ENCODE assay signal across 15 cellular contexts in the genomic region with DNA sequence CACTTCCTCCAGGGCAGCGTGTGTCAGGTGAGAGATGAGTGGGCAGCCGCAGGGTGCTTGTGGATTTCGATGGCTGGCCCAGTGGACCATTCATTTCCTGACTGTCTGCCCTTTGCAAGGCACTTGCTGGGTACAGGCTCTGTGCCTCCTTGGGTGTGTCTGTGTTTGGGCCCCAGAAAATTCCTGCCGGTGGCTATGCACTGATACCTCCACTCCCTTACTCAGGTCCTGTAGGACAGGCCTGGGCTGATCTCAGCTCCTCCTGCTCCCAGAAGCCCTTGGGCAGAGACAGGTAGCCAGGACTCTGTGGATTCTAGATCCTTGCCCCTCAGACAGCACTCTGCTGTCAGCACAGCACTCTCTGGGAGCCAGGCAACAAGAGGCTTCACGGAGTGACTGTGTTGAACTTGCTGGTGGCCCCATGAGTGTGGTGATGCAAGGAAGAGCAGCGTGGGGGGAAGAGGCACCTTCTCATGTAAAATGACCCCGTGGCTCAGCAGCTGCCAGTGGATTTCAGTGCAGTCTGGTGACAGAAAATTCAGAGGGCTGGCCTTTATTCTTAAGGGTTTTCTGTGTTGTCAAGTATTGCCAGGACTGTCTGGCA. TPM values are rescaled to one million over a fixed set of nuclear protein-coding genes. Genes with fewer than 3 reads are reported as not detected.
DNase-seq lines count a peak whose midpoint lies in the region; ATAC-seq, FAIRE-seq and TF ChIP-seq lines count a peak whose summit lies in the region.
"Had no signal": no experiment of that assay in that cellular context is flagged by ENCODE, and none has a peak within 500 bp of the region (broad histone marks: within the 10 kb centered on the region; RNA-seq: fewer than 3 reads in every experiment).

No MANE protein-coding gene starts in this region.

- ATAC-seq in activated T-helper 17 cell treated with anti-CD3 and anti-CD28 coated beads, Interleukin-2, amount 50 U/mL, for 72 hours (replicated peaks) = peak; percentile 28
- no peak for ATAC-seq in naive thymus-derived CD4-positive, alpha-beta T cell
- no peak for ATAC-seq in GM18858 (IDR thresholded peaks at IDR 0.05; ENCODE audit: unreplicated experiment)
- ATAC-seq: right lobe of liver had no signal

- H3K9me3 ChIP-seq in naive thymus-derived CD4-positive, alpha-beta T cell (ENCODE audit: control insufficient read depth in 2 of 3, low read length in 3 of 3) = no peaks in the 10 kb centered on the region
- H3K9me3 ChIP-seq in WERI-Rb-1 (ENCODE audit: severe bottlenecking) = no peaks in the 10 kb centered on the region
- H3K9me3 ChIP-seq: right lobe of liver had no signal

- peaks cover 31% of the 10 kb centered on the region for H3K4me1 Mint-ChIP-seq in activated T-helper 17 cell treated with anti-CD3 and anti-CD28 coated beads, Interleukin-2, amount 50 U/mL, for 72 hours
- H3K4me1 Mint-ChIP-seq in naive thymus-derived CD4-positive, alpha-beta T cell = peaks cover 19 to 66% (median 33%) of the 10 kb centered on the region in 7 donors

- FAIRE-seq in HTR-8/SVneo (lab: Jason Lieb, UNC) = peak; percentile 71
- FAIRE-seq: endometrium had no signal

- H3K27ac ChIP-seq in naive thymus-derived CD4-positive, alpha-beta T cell (ENCODE audit: low read depth, low read length) = no peak overlapping the region
- no peak overlapping the region for H3K27ac ChIP-seq in WERI-Rb-1
- H3K27ac ChIP-seq: right lobe of liver had no signal

- H3K4me3 ChIP-seq in naive thymus-derived CD4-positive, alpha-beta T cell (ENCODE audit: low read length) = no peak overlapping the region
- no peak overlapping the region for H3K4me3 ChIP-seq in WERI-Rb-1 (ENCODE audit: low read depth, low read length)
- H3K4me3 ChIP-seq: right lobe of liver had no signal

- peak; percentile 39 for DNase-seq in COLO668 (lab: John Stamatoyannopoulos, UW; ENCODE audit: unreplicated experiment)
- no peak for DNase-seq in HTR-8/SVneo (ENCODE audit: insufficient read length, low spot score)
- no peak for DNase-seq in naive thymus-derived CD4-positive, alpha-beta T cell
- DNase-seq in WERI-Rb-1 = no peak
- no peak for DNase-seq in HuH-7.5 (ENCODE audit: low spot score)
- DNase-seq: activated CD4-positive, CD25-positive, alpha-beta regulatory T cell treated with anti-CD3 and anti-CD28 coated beads, Interleukin-2, amount 50 U/mL, for 72 hours; amniotic stem cell; DMS153; hypothalamus; NCI-H2081 treated with DMSO at 0.1 percent for 48 hours; right lobe of liver; SHP77 treated with DMSO at 0.1 percent for 48 hours had no signal

- H3K4me1 ChIP-seq in naive thymus-derived CD4-positive, alpha-beta T cell (ENCODE audit: control insufficient read depth in 2 of 2, insufficient read depth in 2 of 2, low read length in 2 of 2) = peaks cover 6 to 7% of the 10 kb centered on the region in 2 donors

- CTCF ChIA-PET in naive thymus-derived CD4-positive, alpha-beta T cell (lab: Charles Lee) = interaction anchor here (1.0 kb wide), 1 partner anchor 14 kb away, joined by 4 read pairs; no protein-coding TSS in a partner anchor

- intact Hi-C loops in naive thymus-derived CD4-positive, alpha-beta T cell (cut with micrococcal nuclease) = no loop called here

- H3K36me3 ChIP-seq in naive thymus-derived CD4-positive, alpha-beta T cell (ENCODE audit: control insufficient read depth in 2 of 3, insufficient read depth in 3 of 3, low read length in 3 of 3) = peaks cover 6 to 68% (median 14%) of the 10 kb centered on the region in 3 experiments
- H3K36me3 ChIP-seq in WERI-Rb-1 = peaks cover 57% of the 10 kb centered on the region

- peak overlapping the region; percentile 49 for H3K4me3 Mint-ChIP-seq in activated T-helper 17 cell treated with anti-CD3 and anti-CD28 coated beads, Interleukin-2, amount 50 U/mL, for 72 hours
- no peak overlapping the region for H3K4me3 Mint-ChIP-seq in naive thymus-derived CD4-positive, alpha-beta T cell

- POLR2A ChIA-PET in naive thymus-derived CD4-positive, alpha-beta T cell (lab: Charles Lee) = no interaction called here

- no peaks in the 10 kb centered on the region for H3K27me3 ChIP-seq in naive thymus-derived CD4-positive, alpha-beta T cell (ENCODE audit: control insufficient read depth in 2 of 2, insufficient read depth in 2 of 2, low read length in 2 of 2)
- no peaks in the 10 kb centered on the region for H3K27me3 ChIP-seq in WERI-Rb-1 (ENCODE audit: insufficient read depth, low read depth, severe bottlenecking)
- H3K27me3 ChIP-seq: right lobe of liver had no signal

- H3K36me3 Mint-ChIP-seq in activated T-helper 17 cell treated with anti-CD3 and anti-CD28 coated beads, Interleukin-2, amount 50 U/mL, for 72 hours (ENCODE audit: low read depth) = peaks cover 87% of the 10 kb centered on the region
- peaks cover 11 to 24% (median 14%) of the 10 kb centered on the region in 5 donors for H3K36me3 Mint-ChIP-seq in naive thymus-derived CD4-positive, alpha-beta T cell

- H3K27ac Mint-ChIP-seq in activated T-helper 17 cell treated with anti-CD3 and anti-CD28 coated beads, Interleukin-2, amount 50 U/mL, for 72 hours = peak overlapping the region; percentile 86
- H3K27ac Mint-ChIP-seq in naive thymus-derived CD4-positive, alpha-beta T cell = peak overlapping the region in 7 of 9 donors; percentile 14 to 86 (median 46)

- H3K9me3 Mint-ChIP-seq in activated T-helper 17 cell treated with anti-CD3 and anti-CD28 coated beads, Interleukin-2, amount 50 U/mL, for 72 hours = no peaks in the 10 kb centered on the region
- H3K9me3 Mint-ChIP-seq in naive thymus-derived CD4-positive, alpha-beta T cell = no peaks in the 10 kb centered on the region

- TF ChIP-seq CTCF in WERI-Rb-1 (IDR thresholded peaks at IDR 0.05; ENCODE audit: low read depth, low read length) = no peak

- no peaks in the 10 kb centered on the region for H3K27me3 Mint-ChIP-seq in activated T-helper 17 cell treated with anti-CD3 and anti-CD28 coated beads, Interleukin-2, amount 50 U/mL, for 72 hours
- H3K27me3 Mint-ChIP-seq in naive thymus-derived CD4-positive, alpha-beta T cell = no peaks in the 10 kb centered on the region

RNA-seq across cellular contexts. Expression of a gene that starts 29.0 kb away (rescaled TPM):
- 100 to 1,000 TPM in 1 of 2 donors, 10 to 100 TPM in 1; 76.1 to 101 TPM for total RNA-seq in activated T-helper 17 cell treated with anti-CD3 and anti-CD28 coated beads, Interleukin-2, amount 50 U/mL, for 72 hours
- total RNA-seq in naive thymus-derived CD4-positive, alpha-beta T cell = 10 to 100 TPM; 66.6 to 84.3 (median 82.0) TPM
- polyA plus RNA-seq in naive thymus-derived CD4-positive, alpha-beta T cell = 10 to 100 TPM; 36.1 to 52.3 TPM

RNA-seq across cellular contexts. Expression of a gene that starts 47.6 kb away (rescaled TPM):
- 100 to 1,000 TPM; 129 to 175 TPM for total RNA-seq in activated T-helper 17 cell treated with anti-CD3 and anti-CD28 coated beads, Interleukin-2, amount 50 U/mL, for 72 hours
- 100 to 1,000 TPM in 3 of 5 experiments, 1 to 10 TPM in 2; 8.1 to 281 (median 110) TPM for total RNA-seq in naive thymus-derived CD4-positive, alpha-beta T cell
- 100 to 1,000 TPM in 1 of 2 donors, 10 to 100 TPM in 1; 58.4 to 206 TPM for polyA plus RNA-seq in naive thymus-derived CD4-positive, alpha-beta T cell
